8 cellular contexts compared by ENCODE assay signal in genomic region chr3:129213238-129213637, GRCh38.
"Had no signal": no experiment of that assay in that cellular context is flagged by ENCODE, and none has a peak within 500 bp of the region (broad histone marks: within the 10 kb centered on the region; RNA-seq: fewer than 3 reads in every experiment).

No MANE protein-coding gene starts in this region.

- H3K4me2 ChIP-seq: GM23338 had no signal

- DNase-seq: H9, HFFc6, KG1 had no signal

- H2AFZ ChIP-seq: GM23338 had no signal

- ATAC-seq: GM23338, HepG2 had no signal

- H3K27ac ChIP-seq: HL-60 had no signal

- FAIRE-seq: H1, H54, HepG2 had no signal

- H3K4me3 ChIP-seq: GM23338 had no signal
